8 cellular contexts compared by ENCODE assay signal in the genomic region with DNA sequence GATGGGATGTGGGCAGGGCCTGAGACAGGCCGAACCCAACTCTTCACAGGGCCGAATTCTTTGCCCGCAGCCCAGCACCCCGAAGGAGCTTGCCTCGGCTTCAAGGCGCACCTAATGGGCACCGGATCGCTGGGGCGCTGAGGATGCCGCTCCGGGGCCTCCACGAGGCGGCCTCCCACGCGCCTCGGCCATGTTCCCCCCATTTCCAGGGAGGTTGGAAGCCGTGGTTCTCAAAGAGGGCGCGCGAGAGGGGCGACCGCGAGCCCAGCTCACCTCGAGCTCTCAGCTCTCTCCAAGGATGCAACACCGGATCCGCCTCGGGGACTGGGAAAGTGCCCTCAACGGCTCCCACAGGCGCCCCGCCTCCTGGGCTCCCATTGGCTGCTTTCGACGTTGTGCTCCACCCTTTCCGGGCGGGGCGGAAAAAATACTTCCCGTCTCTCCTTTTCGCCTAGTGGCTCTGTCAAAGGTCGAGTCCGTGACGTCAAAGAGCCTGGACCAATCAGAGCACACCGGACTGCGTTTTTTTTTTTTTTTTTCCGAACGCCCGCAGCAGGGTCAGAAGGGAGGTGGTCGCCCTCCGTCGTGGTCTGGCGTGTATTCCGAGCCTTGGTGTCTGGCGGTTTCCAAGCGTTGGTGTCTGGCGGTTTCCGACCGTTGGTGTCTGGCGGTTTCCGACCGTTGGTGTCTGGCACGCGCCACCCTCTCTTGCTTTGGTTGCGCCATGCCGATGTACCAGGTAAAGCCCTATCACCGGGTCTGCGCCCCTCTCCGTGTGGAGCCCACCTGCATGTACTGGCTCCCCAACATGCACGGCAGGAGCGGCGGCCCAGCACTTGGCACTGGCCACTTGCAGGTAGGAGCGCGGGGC. TPM values are rescaled to one million over a fixed set of nuclear protein-coding genes. Genes with fewer than 3 reads are reported as not detected.
A peak's percentile ranks its signal among the peaks of the same experiment; 100 is the strongest.
DNase-seq lines count a peak whose midpoint lies in the region; ATAC-seq and TF ChIP-seq lines count a peak whose summit lies in the region.
"Not testable (repeated sequence)": the region's sequence is repeated elsewhere in the genome, so short reads cannot be mapped to it uniquely, and the experiment has no call there.

No MANE protein-coding gene starts in this region.

- not testable (repeated sequence) for TF ChIP-seq CTCF in Calu3 (IDR thresholded peaks at IDR 0.05; ENCODE audit: unreplicated experiment); activated B cell treated with CpG ODN at 0.5 μM for 24 hours (IDR thresholded peaks at IDR 0.05)

- intact Hi-C loops in Calu3 (cut with micrococcal nuclease; ENCODE audit: unreplicated experiment); activated B cell treated with CpG ODN at 0.5 μM for 24 hours (cut with micrococcal nuclease): not testable (repeated sequence)

- CTCF ChIA-PET in Calu3 (lab: Charles Lee); activated B cell treated with CpG ODN at 0.5 μM for 24 hours (lab: Charles Lee): not testable (repeated sequence)

- not testable (repeated sequence) for H3K4me1 Mint-ChIP-seq in Calu3 (ENCODE audit: low read depth, unreplicated experiment); activated B cell treated with CpG ODN at 0.5 μM for 24 hours; naive thymus-derived CD8-positive, alpha-beta T cell

- H3K4me3 Mint-ChIP-seq in Calu3 (ENCODE audit: low read depth, unreplicated experiment), result peak overlapping the region; percentile 50
- peak overlapping the region; percentile 77 for H3K4me3 Mint-ChIP-seq in activated B cell treated with CpG ODN at 0.5 μM for 24 hours
- H3K4me3 Mint-ChIP-seq in naive thymus-derived CD8-positive, alpha-beta T cell, result peak overlapping the region in 7 of 10 donors; percentile 48 to 91 (median 88)

- H3K9me3 Mint-ChIP-seq in Calu3 (ENCODE audit: low read depth, unreplicated experiment); activated B cell treated with CpG ODN at 0.5 μM for 24 hours; activated naive CD4-positive, alpha-beta T cell treated with anti-CD3 and anti-CD28 coated beads, Interleukin-2, amount 50 U/mL, for 72 hours; naive thymus-derived CD8-positive, alpha-beta T cell: not testable (repeated sequence)

- not testable (repeated sequence) for H3K27me3 Mint-ChIP-seq in Calu3 (ENCODE audit: unreplicated experiment); activated B cell treated with CpG ODN at 0.5 μM for 24 hours; naive thymus-derived CD8-positive, alpha-beta T cell

- not testable (repeated sequence) for H3K36me3 Mint-ChIP-seq in Calu3 (ENCODE audit: insufficient read depth, unreplicated experiment); activated B cell treated with CpG ODN at 0.5 μM for 24 hours (ENCODE audit: low read depth); activated naive CD4-positive, alpha-beta T cell treated with anti-CD3 and anti-CD28 coated beads, Interleukin-2, amount 50 U/mL, for 72 hours; naive thymus-derived CD8-positive, alpha-beta T cell

- BruUV-seq in Calu3 (replicated peaks; lab: Mats Ljungman, UMichigan), result not testable (repeated sequence)

- not testable (repeated sequence) for H3K27ac Mint-ChIP-seq in Calu3 (ENCODE audit: unreplicated experiment)
- peak overlapping the region; percentile 83 for H3K27ac Mint-ChIP-seq in activated B cell treated with CpG ODN at 0.5 μM for 24 hours
- H3K27ac Mint-ChIP-seq in activated naive CD4-positive, alpha-beta T cell treated with anti-CD3 and anti-CD28 coated beads, Interleukin-2, amount 50 U/mL, for 72 hours, result peak overlapping the region in 1 of 2 donors; percentile 88
- H3K27ac Mint-ChIP-seq in naive thymus-derived CD8-positive, alpha-beta T cell, result peak overlapping the region in 6 of 10 donors; percentile 74 to 97 (median 94)

- POLR2A ChIA-PET in activated B cell treated with CpG ODN at 0.5 μM for 24 hours (lab: Charles Lee); naive thymus-derived CD8-positive, alpha-beta T cell (lab: Charles Lee): not testable (repeated sequence)

- ATAC-seq in GM21576 (IDR thresholded peaks at IDR 0.05; ENCODE audit: unreplicated experiment) (peak; percentile 69), HG03442 (IDR thresholded peaks at IDR 0.05; ENCODE audit: unreplicated experiment) (peak; percentile 53), activated B cell treated with CpG ODN at 0.5 μM for 24 hours (ENCODE audit: low read depth) (peak; percentile 69)
- ATAC-seq in activated naive CD4-positive, alpha-beta T cell treated with anti-CD3 and anti-CD28 coated beads, Interleukin-2, amount 50 U/mL, for 72 hours, result peak; percentile 82 to 87
- ATAC-seq in naive thymus-derived CD8-positive, alpha-beta T cell, result peak; percentile 83 to 84

- peak; percentile 1 for DNase-seq in Calu3
- peak; percentile 18 for DNase-seq in activated B cell treated with CpG ODN at 0.5 μM for 24 hours
- DNase-seq in activated naive CD4-positive, alpha-beta T cell treated with anti-CD3 and anti-CD28 coated beads, Interleukin-2, amount 50 U/mL, for 72 hours (ENCODE audit: low spot score in 2 of 2), result peak; percentile 45 to 57
- DNase-seq in fibroblast of peridontal ligament (ENCODE audit: extremely low read depth), result peak; percentile 36
- peak in 9 of 10 donors; percentile 1 to 71 (median 28) for DNase-seq in naive thymus-derived CD8-positive, alpha-beta T cell
- DNase-seq in stimulated activated CD8-positive, alpha-beta memory T cell treated with anti-CD3 and anti-CD28 coated beads, Interleukin-15, amount 100 ng/mL, for 4 hours (ENCODE audit: low read depth in 2 of 2), result peak; percentile 1 to 6

RNA-seq across cellular contexts. Expression of a gene that starts 36.5 kb away (rescaled TPM):
- total RNA-seq in Calu3 (2022) (1.7 and 2.1 TPM in 2 replicates), activated B cell treated with CpG ODN at 0.5 μM for 24 hours (4.0 and 5.7 TPM in 2 replicates)
- total RNA-seq in activated naive CD4-positive, alpha-beta T cell treated with anti-CD3 and anti-CD28 coated beads, Interleukin-2, amount 50 U/mL, for 72 hours, result 1 to 10 TPM; 3.9 to 8.9 TPM
- total RNA-seq in naive thymus-derived CD8-positive, alpha-beta T cell, result 10 to 100 TPM; 28.3 to 35.1 TPM
- polyA plus RNA-seq in naive thymus-derived CD8-positive, alpha-beta T cell, result 1 to 10 TPM in 1 of 3 donors, under 1 TPM in 2; 0.59 to 1.7 (median 0.70) TPM

Comparison
In these comparisons a context has a peak if more than half of its experiments do, and no peak if none do; other contexts are left out.
1. Peak in every context shown above with its lines: DNase-seq and ATAC-seq.
2. DNase-seq: peak in every context shown above with its lines; median percentile 51 in activated naive CD4-positive, alpha-beta T cell treated with anti-CD3 and anti-CD28 coated beads, Interleukin-2, amount 50 U/mL, for 72 hours; 36 in fibroblast of peridontal ligament; 28 in naive thymus-derived CD8-positive, alpha-beta T cell; 18 in activated B cell treated with CpG ODN at 0.5 μM for 24 hours; 4 in stimulated activated CD8-positive, alpha-beta memory T cell treated with anti-CD3 and anti-CD28 coated beads, Interleukin-15, amount 100 ng/mL, for 4 hours; 1 in Calu3.